In the genomic region with DNA sequence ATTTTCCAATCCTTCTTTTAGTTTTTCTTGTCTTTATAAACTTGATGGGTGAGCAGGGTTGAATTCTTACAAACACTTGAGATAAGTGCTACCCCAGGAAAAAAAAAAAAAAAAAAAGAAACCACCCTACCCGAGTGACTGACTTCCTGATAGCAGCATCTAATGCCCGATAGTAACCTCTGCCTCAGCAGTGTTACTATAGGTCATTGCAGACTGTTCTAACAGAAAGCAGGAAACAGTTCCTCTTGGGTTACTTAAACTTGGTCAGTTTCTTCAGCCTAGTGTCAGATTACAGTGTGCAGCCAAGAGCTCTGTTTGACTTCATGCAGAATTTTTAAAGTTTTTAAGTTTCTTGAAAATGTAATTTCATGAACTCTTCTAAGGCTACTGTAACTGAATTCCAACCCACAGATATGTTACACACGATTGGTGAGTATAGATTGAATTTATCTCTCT, we compare ENCODE assay signal across 8 cellular contexts. TPM values are rescaled to one million over a fixed set of nuclear protein-coding genes. Genes with fewer than 3 reads are reported as not detected.
DNase-seq lines count a peak whose midpoint lies in the region; TF ChIP-seq lines count a peak whose summit lies in the region.

No MANE protein-coding gene starts in this region.

- peaks cover 16% of the 10 kb centered on the region; the same call in 1 of the 2 replicates for H3K79me2 ChIP-seq in H9 (ENCODE audit: insufficient read depth, low read length)

- H3T11ph ChIP-seq in H9 (ENCODE audit: low read length): no peak overlapping the region

- H3K4me1 Mint-ChIP-seq in H9: peaks cover 37 to 42% of the 10 kb centered on the region in 2 experiments

- DNase-seq in stimulated activated CD4-positive, alpha-beta T cell treated with anti-CD3 and anti-CD28 coated beads, Interleukin-4, amount 100 ng/mL, for 24 hours: peak; percentile 38
- no peak for DNase-seq in stimulated activated CD4-positive, alpha-beta T cell treated with anti-CD3 and anti-CD28 coated beads, Interleukin-2, amount 100 ng/mL, for 48 hours
- DNase-seq in H9: no peak
- DNase-seq in Kasumi-1 (lab: John Stamatoyannopoulos, UW): peak; percentile 92 to 95
- DNase-seq in T-helper 22 cell (ENCODE audit: low read depth): peak; percentile 36
- peak; percentile 51 for DNase-seq in epidermal melanocyte (ENCODE audit: insufficient read length, low spot score)
- peak; percentile 52 for DNase-seq in midbrain (lab: John Stamatoyannopoulos, UW)
- DNase-seq in uterus: peak in 1 of 2 donors; percentile 78

- no peak for TF ChIP-seq CTCF in H9 (conservative IDR thresholded peaks at IDR 0.05)
- TF ChIP-seq CTCF in uterus (IDR thresholded peaks at IDR 0.05): no peak

- peak overlapping the region; percentile 93 to 95 for H3K4me3 Mint-ChIP-seq in H9

- peaks cover 12% of the 10 kb centered on the region for H3K23me2 ChIP-seq in H9 (ENCODE audit: insufficient read length, low read depth, low read length, poor library complexity, severe bottlenecking)

- peak overlapping the region; percentile 85 to 96 (median 90); a peak in 6 of 7 replicates for H3K27ac Mint-ChIP-seq in H9

- H3K36me3 ChIP-seq in uterus: no peaks in the 10 kb centered on the region

- H3K4me2 ChIP-seq in H9 (ENCODE audit: insufficient read depth, insufficient read length, low read length): peak overlapping the region; percentile 74

- H4K5ac ChIP-seq in H9 (ENCODE audit: insufficient read length, low read depth, low read length): no peak overlapping the region

- H4K20me1 ChIP-seq in H9 (ENCODE audit: control insufficient read depth, insufficient read depth, insufficient read length): no peaks in the 10 kb centered on the region

- H2BK12ac ChIP-seq in H9 (ENCODE audit: insufficient read length, low read depth, low read length): no peak overlapping the region

- no CpG with 5 or more reads among the region's 3 CpGs for WGBS in H9 (ENCODE audit: extremely low coverage, insufficient read length, low lambda C conversion rate)

- no peak overlapping the region for H4K91ac ChIP-seq in H9 (ENCODE audit: insufficient read length, low read depth, low read length)

- H3K9me3 ChIP-seq in H9 (ENCODE audit: control insufficient read depth, low read depth, low read length): no peaks in the 10 kb centered on the region
- no peaks in the 10 kb centered on the region for H3K9me3 ChIP-seq in uterus

- no peak overlapping the region for H2AK5ac ChIP-seq in H9 (ENCODE audit: insufficient read length, low read length)

- H2BK15ac ChIP-seq in H9 (ENCODE audit: low read depth, low read length): no peak overlapping the region

- H2AFZ ChIP-seq in H9 (ENCODE audit: low read length): no peak overlapping the region

- no peak overlapping the region for H3K18ac ChIP-seq in H9 (ENCODE audit: insufficient read length, low read depth, low read length)

- peaks cover 23 to 39% (median 29%) of the 10 kb centered on the region in 3 experiments for H3K36me3 Mint-ChIP-seq in H9 (ENCODE audit: insufficient read depth in 1 of 3, low read depth in 3 of 3)

- H2BK120ac ChIP-seq in H9 (ENCODE audit: low read depth, low read length, poor library complexity, severe bottlenecking): no peak overlapping the region

- H3K27ac ChIP-seq in H9 (ENCODE audit: insufficient read length, low read depth, low read length) (no peak overlapping the region), uterus (peak overlapping the region; percentile 97 to 99)

- peak in 1 of 2 donors; percentile 42 for TF ChIP-seq POLR2A in uterus (IDR thresholded peaks at IDR 0.05)

- H3K9me3 Mint-ChIP-seq in H9: peaks cover 0 to 2% of the 10 kb centered on the region in 2 experiments; a peak in 1 of 5 replicates

- intact Hi-C loops in uterus (cut with DNase I; ENCODE audit: low total_unique reads): no loop called here

- H3K4me1 ChIP-seq in H9 (ENCODE audit: insufficient read depth, low read length) (peaks cover 4% of the 10 kb centered on the region; the same call in 1 of the 2 replicates), uterus (peaks cover 0 to 12% of the 10 kb centered on the region in 2 donors)

- no peak overlapping the region for H2BK20ac ChIP-seq in H9 (ENCODE audit: low read depth, low read length, poor library complexity, severe bottlenecking)

- no peak overlapping the region for H3K9ac ChIP-seq in H9 (ENCODE audit: extremely low read depth, insufficient read length, low read length)

- no peaks in the 10 kb centered on the region for H3K79me1 ChIP-seq in H9 (ENCODE audit: insufficient read depth, low read depth, low read length, poor library complexity, severe bottlenecking)

- H2BK5ac ChIP-seq in H9 (ENCODE audit: insufficient read length, low read length): no peak overlapping the region

- H3K4me3 ChIP-seq in uterus: peak overlapping the region; percentile 84 to 95

- H3K4ac ChIP-seq in H9 (ENCODE audit: low read depth, low read length): no peak overlapping the region

- no peak overlapping the region for H3K56ac ChIP-seq in H9 (ENCODE audit: insufficient read length, low read depth, low read length)

- no peak overlapping the region for H3K14ac ChIP-seq in H9 (ENCODE audit: insufficient read depth, low read length)

- H4K8ac ChIP-seq in H9 (replicated peaks; ENCODE audit: insufficient read length, low read depth, low read length): no peak overlapping the region

- no peak overlapping the region for H3K23ac ChIP-seq in H9 (ENCODE audit: insufficient read length, low read depth, low read length)

- H3K27me3 ChIP-seq in H9 (ENCODE audit: insufficient read depth, low read length): no peaks in the 10 kb centered on the region
- no peaks in the 10 kb centered on the region for H3K27me3 ChIP-seq in uterus

- peaks cover 6% of the 10 kb centered on the region for H3K27me3 Mint-ChIP-seq in H9 (ENCODE audit: low read depth)

RNA-seq across cellular contexts. Expression of gene MYLIP, which starts 2.1 kb away (rescaled TPM):
- 27.0 and 27.3 TPM in 2 replicates for total RNA-seq in H9 (2021)
- 10 to 100 TPM; 11.5 to 79.2 (median 58.7) TPM for total RNA-seq in uterus

Comparison
In these comparisons a context has a peak if more than half of its experiments do, and no peak if none do; other contexts are left out.
1. DNase-seq: peak in stimulated activated CD4-positive, alpha-beta T cell treated with anti-CD3 and anti-CD28 coated beads, Interleukin-4, amount 100 ng/mL, for 24 hours (single experiment), Kasumi-1 (2 of 2), T-helper 22 cell (single experiment), epidermal melanocyte (single experiment) and midbrain (single experiment); none in stimulated activated CD4-positive, alpha-beta T cell treated with anti-CD3 and anti-CD28 coated beads, Interleukin-2, amount 100 ng/mL, for 48 hours (0 of 2) and H9 (single experiment).